In genomic region chr22:47084226-47084625, GRCh38 we compare ENCODE assay signal across 15 cellular contexts.
DNase-seq lines count a peak whose midpoint lies in the region; ATAC-seq and TF ChIP-seq lines count a peak whose summit lies in the region.
"Had no signal": no experiment of that assay in that cellular context is flagged by ENCODE, and none has a peak within 500 bp of the region (broad histone marks: within the 10 kb centered on the region; RNA-seq: fewer than 3 reads in every experiment).

No MANE protein-coding gene starts in this region.

- peaks cover 9% of the 10 kb centered on the region for H3K36me3 Mint-ChIP-seq in activated CD8-positive, alpha-beta T cell treated with anti-CD3 and anti-CD28 coated beads for 36 hours (ENCODE audit: low read depth)
- peaks cover 23% of the 10 kb centered on the region for H3K36me3 Mint-ChIP-seq in T-cell

- 57 to 62% methylated on average over 11 to 12 of the region's 12 CpGs for WGBS in thyroid gland, 2 donors

- ATAC-seq in left lobe of liver, result no peak
- no peak for ATAC-seq in activated CD8-positive, alpha-beta T cell treated with anti-CD3 and anti-CD28 coated beads for 36 hours
- ATAC-seq in T-cell (replicated peaks in 1 of 4), result no peak

- H3K27ac ChIP-seq in thyroid gland, result no peak overlapping the region
- H3K27ac ChIP-seq: BLaER1 treated with 17β-estradiol and CSF1 and Interleukin-3, amounts not matched to agents 10 nM and 100 nM; GM23248; HL-60 had no signal

- H3K9me3 Mint-ChIP-seq in activated CD8-positive, alpha-beta T cell treated with anti-CD3 and anti-CD28 coated beads for 36 hours, result peaks cover 4% of the 10 kb centered on the region
- peaks cover 0 to 11% (median 0%) of the 10 kb centered on the region in 3 donors for H3K9me3 Mint-ChIP-seq in T-cell

- TF ChIP-seq CTCF in thyroid gland (IDR thresholded peaks at IDR 0.05), result no peak
- TF ChIP-seq CTCF in activated CD8-positive, alpha-beta T cell treated with anti-CD3 and anti-CD28 coated beads for 36 hours (IDR thresholded peaks at IDR 0.05), result no peak

- H3K36me3 ChIP-seq in thyroid gland, result no peaks in the 10 kb centered on the region

- DNase-seq in activated CD8-positive, alpha-beta memory T cell treated with anti-CD3 and anti-CD28 coated beads for 24 hours, result peak; percentile 30
- no peak for DNase-seq in activated CD8-positive, alpha-beta memory T cell treated with anti-CD3 and anti-CD28 coated beads, Interleukin-2, amount 50 U/mL, for 48 hours
- DNase-seq in NCI-H69 (lab: John Stamatoyannopoulos, UW) (peak; percentile 11), left lobe of liver (ENCODE audit: low spot score) (peak; percentile 11), thyroid gland (peak; percentile 13 to 18), KBM-7 (no peak), T-cell (no peak)
- DNase-seq in activated CD8-positive, alpha-beta T cell treated with anti-CD3 and anti-CD28 coated beads for 36 hours, result no peak
- DNase-seq: CD8-positive, alpha-beta memory T cell; COR-L47; GDM1; GM23248 had no signal

- no peaks in the 10 kb centered on the region for H3K4me1 ChIP-seq in thyroid gland

- POLR2A ChIA-PET in activated CD8-positive, alpha-beta T cell treated with anti-CD3 and anti-CD28 coated beads for 36 hours (lab: Charles Lee), result no interaction called here
- POLR2A ChIA-PET in T-cell (lab: Charles Lee), result no interaction called here

- no peaks in the 10 kb centered on the region for H3K9me3 ChIP-seq in thyroid gland

- intact Hi-C loops in thyroid gland (cut with DNase I), result no loop called here
- intact Hi-C loops in activated CD8-positive, alpha-beta T cell treated with anti-CD3 and anti-CD28 coated beads for 36 hours (cut with micrococcal nuclease), result no loop called here

- H3K4me3 ChIP-seq in thyroid gland (replicated peaks in 1 of 3), result no peak overlapping the region
- H3K4me3 ChIP-seq: BLaER1 treated with 17β-estradiol and CSF1 and Interleukin-3, amounts not matched to agents 10 nM and 100 nM; GM23248 had no signal

- no peak overlapping the region for H3K4me3 Mint-ChIP-seq in activated CD8-positive, alpha-beta T cell treated with anti-CD3 and anti-CD28 coated beads for 36 hours
- no peak overlapping the region for H3K4me3 Mint-ChIP-seq in T-cell
- H3K4me3 Mint-ChIP-seq: B cell; CD8-positive, alpha-beta memory T cell had no signal

- no peaks in the 10 kb centered on the region for H3K27me3 Mint-ChIP-seq in activated CD8-positive, alpha-beta T cell treated with anti-CD3 and anti-CD28 coated beads for 36 hours
- H3K27me3 Mint-ChIP-seq in T-cell, result no peaks in the 10 kb centered on the region
- H3K27me3 Mint-ChIP-seq: B cell had no signal

- no peak for TF ChIP-seq POLR2A in thyroid gland (IDR thresholded peaks at IDR 0.05)

- in situ Hi-C loops in KBM-7 (cut with MboI; ENCODE audit: low pct_unique_long_range_greater_than_20kb, low sequenced_read_pairs), result no loop called here

- no peak overlapping the region for H3K27ac Mint-ChIP-seq in activated CD8-positive, alpha-beta T cell treated with anti-CD3 and anti-CD28 coated beads for 36 hours
- H3K27ac Mint-ChIP-seq in T-cell, result no peak overlapping the region
- H3K27ac Mint-ChIP-seq: B cell had no signal

- no peaks in the 10 kb centered on the region for H3K27me3 ChIP-seq in thyroid gland
- H3K27me3 ChIP-seq: BLaER1 treated with 17β-estradiol and CSF1 and Interleukin-3, amounts not matched to agents 10 nM and 100 nM had no signal

- H3K4me1 Mint-ChIP-seq in activated CD8-positive, alpha-beta T cell treated with anti-CD3 and anti-CD28 coated beads for 36 hours (ENCODE audit: low read depth), result peaks cover 31% of the 10 kb centered on the region
- H3K4me1 Mint-ChIP-seq in T-cell, result peaks cover 13 to 24% (median 17%) of the 10 kb centered on the region in 3 donors

- CTCF ChIA-PET in activated CD8-positive, alpha-beta T cell treated with anti-CD3 and anti-CD28 coated beads for 36 hours (lab: Charles Lee), result no interaction called here
- CTCF ChIA-PET in T-cell (lab: Charles Lee), result no interaction called here

Comparison
In these comparisons a context has a peak if more than half of its experiments do, and no peak if none do; other contexts are left out.
1. DNase-seq: peak in activated CD8-positive, alpha-beta memory T cell treated with anti-CD3 and anti-CD28 coated beads for 24 hours (single experiment), NCI-H69 (single experiment), left lobe of liver (single experiment) and thyroid gland (2 of 2); none in activated CD8-positive, alpha-beta memory T cell treated with anti-CD3 and anti-CD28 coated beads, Interleukin-2, amount 50 U/mL, for 48 hours (single experiment), KBM-7 (single experiment), activated CD8-positive, alpha-beta T cell treated with anti-CD3 and anti-CD28 coated beads for 36 hours (single experiment) and T-cell (0 of 34).